Comparison of ENCODE assay signal across 8 cellular contexts in genomic region chr10:68332259-68333057, GRCh38. TPM values are rescaled to one million over a fixed set of nuclear protein-coding genes. Genes with fewer than 3 reads are reported as not detected.
DNase-seq lines count a peak whose midpoint lies in the region; ATAC-seq and TF ChIP-seq lines count a peak whose summit lies in the region.

PBLD (minus strand) TSS chr10:68332928; CDS start chr10:68306844, 26,084 bp downstream.

- H3K36me3 Mint-ChIP-seq in activated CD8-positive, alpha-beta memory T cell treated with anti-CD3 and anti-CD28 coated beads, Interleukin-2, amount 10 ng/mL, durations not matched to agents 7 days and 5 days = peaks cover 36% of the 10 kb centered on the region
- H3K36me3 Mint-ChIP-seq in endothelial cell (ENCODE audit: low read depth, unreplicated experiment) (peaks cover 12% of the 10 kb centered on the region), mesothelial cell of epicardium (peaks cover 2% of the 10 kb centered on the region)

- ATAC-seq in GM19328 (IDR thresholded peaks at IDR 0.05; ENCODE audit: unreplicated experiment) (peak; percentile 21), HG03520 (IDR thresholded peaks at IDR 0.05; ENCODE audit: unreplicated experiment) (peak; percentile 7)
- ATAC-seq in activated CD8-positive, alpha-beta memory T cell treated with anti-CD3 and anti-CD28 coated beads, Interleukin-2, amount 10 ng/mL, durations not matched to agents 7 days and 5 days = peak; percentile 26

- no peaks in the 10 kb centered on the region for H3K27me3 ChIP-seq in BE2C

- H3K9me3 ChIP-seq in BE2C = no peaks in the 10 kb centered on the region; the same call in 1 of the 2 replicates

- peak within 1 kb of the TSS; percentile 99 for H3K4me3 Mint-ChIP-seq in activated CD8-positive, alpha-beta memory T cell treated with anti-CD3 and anti-CD28 coated beads, Interleukin-2, amount 10 ng/mL, durations not matched to agents 7 days and 5 days
- H3K4me3 Mint-ChIP-seq in endothelial cell (ENCODE audit: unreplicated experiment) (peak within 1 kb of the TSS; percentile 99), mesothelial cell of epicardium (peak within 1 kb of the TSS; percentile 100)

- H3K4me1 Mint-ChIP-seq in activated CD8-positive, alpha-beta memory T cell treated with anti-CD3 and anti-CD28 coated beads, Interleukin-2, amount 10 ng/mL, durations not matched to agents 7 days and 5 days = peaks cover 41% of the 10 kb centered on the region
- H3K4me1 Mint-ChIP-seq in endothelial cell (ENCODE audit: unreplicated experiment) (peaks cover 48% of the 10 kb centered on the region), mesothelial cell of epicardium (peaks cover 61% of the 10 kb centered on the region)

- H3K9me3 Mint-ChIP-seq in activated CD8-positive, alpha-beta memory T cell treated with anti-CD3 and anti-CD28 coated beads, Interleukin-2, amount 10 ng/mL, durations not matched to agents 7 days and 5 days (ENCODE audit: low read depth) = no peaks in the 10 kb centered on the region
- H3K9me3 Mint-ChIP-seq in endothelial cell (ENCODE audit: unreplicated experiment) (no peaks in the 10 kb centered on the region), mesothelial cell of epicardium (no peaks in the 10 kb centered on the region)

- TF ChIP-seq CTCF in BE2C (IDR thresholded peaks at IDR 0.05; ENCODE audit: low read depth, low read length) = peak; percentile 55
- TF ChIP-seq CTCF in endothelial cell (IDR thresholded peaks at IDR 0.05; ENCODE audit: unreplicated experiment) = no peak
- no peak for TF ChIP-seq CTCF in mesothelial cell of epicardium (IDR thresholded peaks at IDR 0.05; ENCODE audit: unreplicated experiment)

- H3K27me3 Mint-ChIP-seq in activated CD8-positive, alpha-beta memory T cell treated with anti-CD3 and anti-CD28 coated beads, Interleukin-2, amount 10 ng/mL, durations not matched to agents 7 days and 5 days = no peaks in the 10 kb centered on the region
- H3K27me3 Mint-ChIP-seq in endothelial cell (ENCODE audit: unreplicated experiment) (peaks cover 18% of the 10 kb centered on the region), mesothelial cell of epicardium (ENCODE audit: low read depth) (no peaks in the 10 kb centered on the region)

- peak within 1 kb of the TSS; percentile 98 for H3K4me3 ChIP-seq in BE2C (ENCODE audit: low read depth, low read length)

- peaks cover 13% of the 10 kb centered on the region for H3K4me1 ChIP-seq in BE2C

- peak; percentile 87 for DNase-seq in BE2C
- DNase-seq in NCI-H82 (lab: John Stamatoyannopoulos, UW) = peak; percentile 89
- DNase-seq in activated CD8-positive, alpha-beta memory T cell treated with anti-CD3 and anti-CD28 coated beads, Interleukin-2, amount 10 ng/mL, durations not matched to agents 7 days and 5 days = peak; percentile 74
- peak; percentile 72 for DNase-seq in endothelial cell (ENCODE audit: low spot score)
- DNase-seq in mesothelial cell of epicardium (ENCODE audit: low spot score in 2 of 2, unreplicated experiment in 2 of 2) = peak; percentile 38 to 70
- peak; percentile 34 for DNase-seq in stimulated activated CD8-positive, alpha-beta memory T cell treated with anti-CD3 and anti-CD28 coated beads, Interleukin-15, amount 100 ng/mL, for 24 hours (ENCODE audit: low read depth)

- CTCF ChIA-PET in activated CD8-positive, alpha-beta memory T cell treated with anti-CD3 and anti-CD28 coated beads, Interleukin-2, amount 10 ng/mL, durations not matched to agents 7 days and 5 days (lab: Charles Lee) = interaction anchor here (0.7 to 5.4 kb wide), 8 partner anchors 13 to 477 kb away, joined by 3 to 31 read pairs (median 4); partner anchors contain the start of gene RUFY2

- H3K27ac Mint-ChIP-seq in activated CD8-positive, alpha-beta memory T cell treated with anti-CD3 and anti-CD28 coated beads, Interleukin-2, amount 10 ng/mL, durations not matched to agents 7 days and 5 days = peak within 1 kb of the TSS; percentile 100
- peak within 1 kb of the TSS; percentile 100 for H3K27ac Mint-ChIP-seq in endothelial cell (ENCODE audit: unreplicated experiment)
- H3K27ac Mint-ChIP-seq in mesothelial cell of epicardium = peak within 1 kb of the TSS; percentile 100

- peaks cover 33% of the 10 kb centered on the region for H3K36me3 ChIP-seq in BE2C

RNA-seq across cellular contexts. Expression of gene PBLD, which starts in this region (rescaled TPM):
- 3.3 TPM for polyA plus RNA-seq in BE2C (2012; ENCODE audit: insufficient read depth, insufficient read length, low read depth)
- total RNA-seq in activated CD8-positive, alpha-beta memory T cell treated with anti-CD3 and anti-CD28 coated beads, Interleukin-2, amount 10 ng/mL, durations not matched to agents 7 days and 5 days = 1 to 10 TPM; 1.1 to 1.4 TPM
- total RNA-seq in endothelial cell (ENCODE audit: unreplicated experiment) (3.2 TPM), mesothelial cell of epicardium (9.3 to 9.8 TPM (median 9.7 TPM) in 3 replicates)

Comparison
In these comparisons a context has a peak if more than half of its experiments do, and no peak if none do; other contexts are left out.
1. Peak in every context shown above with its lines: DNase-seq, ATAC-seq and H3K4me3 ChIP-seq.
2. DNase-seq: peak in every context shown above with its lines; median percentile 89 in NCI-H82; 87 in BE2C; 74 in activated CD8-positive, alpha-beta memory T cell treated with anti-CD3 and anti-CD28 coated beads, Interleukin-2, amount 10 ng/mL, durations not matched to agents 7 days and 5 days; 72 in endothelial cell; 54 in mesothelial cell of epicardium; 34 in stimulated activated CD8-positive, alpha-beta memory T cell treated with anti-CD3 and anti-CD28 coated beads, Interleukin-15, amount 100 ng/mL, for 24 hours.